9 cellular contexts compared by ENCODE assay signal in the genomic region with DNA sequence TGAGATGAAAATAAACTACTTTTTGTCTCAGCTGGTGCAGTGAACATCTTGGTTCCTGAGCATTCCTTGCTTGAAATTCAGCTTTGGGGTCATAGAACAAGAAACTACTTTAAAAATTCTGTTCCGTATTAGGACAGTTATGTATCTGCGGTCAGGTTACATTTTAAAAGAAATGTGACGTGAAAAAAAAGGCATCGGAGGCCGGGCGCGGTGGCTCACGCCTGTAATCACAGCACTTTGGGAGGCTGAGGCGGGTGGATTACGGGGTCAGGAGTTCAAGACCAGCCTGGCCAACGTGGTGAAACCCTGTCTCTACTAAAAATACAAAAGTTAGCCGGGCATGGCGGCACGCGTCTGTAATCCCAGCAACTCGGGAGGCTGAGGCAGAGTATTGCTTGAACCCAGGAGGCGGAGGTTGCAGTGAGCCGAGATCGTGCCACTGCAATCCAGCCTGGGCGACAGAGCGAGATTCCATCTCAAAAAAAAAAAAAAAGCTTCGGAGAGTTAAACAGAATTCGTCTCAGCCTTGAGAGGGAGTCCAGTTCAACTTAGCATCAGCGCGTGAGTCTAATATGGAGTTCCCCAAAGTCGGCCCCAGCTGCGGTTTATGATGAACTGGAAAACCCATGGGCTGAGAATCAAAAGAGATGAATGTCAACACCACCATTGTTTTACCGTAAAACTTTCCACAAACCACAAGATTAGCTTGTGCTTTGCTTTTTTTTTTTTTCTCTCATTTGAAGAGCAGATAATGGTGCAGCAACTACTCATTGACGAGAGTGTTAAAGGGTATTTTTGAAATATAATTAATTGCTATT. TPM values are rescaled to one million over a fixed set of nuclear protein-coding genes. Genes with fewer than 3 reads are reported as not detected.
DNase-seq lines count a peak whose midpoint lies in the region; ATAC-seq, FAIRE-seq and TF ChIP-seq lines count a peak whose summit lies in the region.
"Had no signal": no experiment of that assay in that cellular context is flagged by ENCODE, and none has a peak within 500 bp of the region (broad histone marks: within the 10 kb centered on the region; RNA-seq: fewer than 3 reads in every experiment).

No MANE protein-coding gene starts in this region.

- CTCF ChIA-PET in CD4-positive, alpha-beta T cell (lab: Charles Lee) = interaction anchor here (0.6 to 4.3 kb wide), 4 partner anchors 9 to 117 kb away, joined by 3 to 34 read pairs (median 4); a partner anchor contains a TSS

- intact Hi-C loops in CD4-positive, alpha-beta T cell (cut with DNase I, micrococcal nuclease) = loop anchor here (1.0 to 10.0 kb wide), 9 partner anchors 97 to 1793 kb away; a partner anchor contains a TSS
- intact Hi-C loops in natural killer cell (cut with micrococcal nuclease) = loop anchor here (1.0 to 5.0 kb wide), 5 partner anchors 97 to 1791 kb away; a partner anchor contains a TSS

- FAIRE-seq in urothelium cell line (lab: Jason Lieb, UNC) = no peak

- H3K4me3 Mint-ChIP-seq in CD4-positive, alpha-beta T cell = peak overlapping the region; percentile 87
- peak overlapping the region; percentile 97 for H3K4me3 Mint-ChIP-seq in natural killer cell

- H3K27ac Mint-ChIP-seq in CD4-positive, alpha-beta T cell = peak overlapping the region; percentile 57
- peak overlapping the region; percentile 79 to 83 for H3K27ac Mint-ChIP-seq in natural killer cell

- H3K4me3 ChIP-seq in MG63 = peak overlapping the region; percentile 20
- H3K4me3 ChIP-seq: cardiac muscle cell had no signal

- TF ChIP-seq CTCF in CD4-positive, alpha-beta T cell (IDR thresholded peaks at IDR 0.05) = peak; percentile 48
- TF ChIP-seq CTCF in natural killer cell (IDR thresholded peaks at IDR 0.05) = no peak

- H3K27me3 ChIP-seq in CD4-positive, alpha-beta T cell (ENCODE audit: control insufficient read depth, insufficient read depth, low read length) = peaks cover 9% of the 10 kb centered on the region
- H3K27me3 ChIP-seq in MG63 = no peaks in the 10 kb centered on the region
- H3K27me3 ChIP-seq: cardiac muscle cell had no signal

- no peaks in the 10 kb centered on the region for H3K9me3 ChIP-seq in CD4-positive, alpha-beta T cell (ENCODE audit: control insufficient read depth, low read length)
- no peaks in the 10 kb centered on the region for H3K9me3 ChIP-seq in MG63

- ATAC-seq in CD4-positive, alpha-beta T cell (ENCODE audit: poor library complexity) = no peak
- ATAC-seq in natural killer cell (no peak), GM18870 (IDR thresholded peaks at IDR 0.05; ENCODE audit: unreplicated experiment) (no peak)

- peaks cover 8% of the 10 kb centered on the region for H3K27me3 Mint-ChIP-seq in CD4-positive, alpha-beta T cell
- peaks cover 7 to 20% of the 10 kb centered on the region in 2 donors for H3K27me3 Mint-ChIP-seq in natural killer cell (ENCODE audit: low read depth in 2 of 2)

- H3K36me3 ChIP-seq in MG63 = no peaks in the 10 kb centered on the region
- H3K36me3 ChIP-seq: cardiac muscle cell had no signal

- H3K4me1 Mint-ChIP-seq in CD4-positive, alpha-beta T cell (ENCODE audit: low read depth) = peaks cover 31% of the 10 kb centered on the region
- H3K4me1 Mint-ChIP-seq in natural killer cell = peaks cover 34% of the 10 kb centered on the region in 2 donors

- POLR2A ChIA-PET in CD4-positive, alpha-beta T cell (lab: Charles Lee) = interaction anchor here (0.5 kb wide), 1 partner anchor 94 kb away, joined by 3 read pairs; no protein-coding TSS in a partner anchor

- H3K9me3 Mint-ChIP-seq in CD4-positive, alpha-beta T cell = no peaks in the 10 kb centered on the region
- no peaks in the 10 kb centered on the region for H3K9me3 Mint-ChIP-seq in natural killer cell

- H3K36me3 Mint-ChIP-seq in CD4-positive, alpha-beta T cell (ENCODE audit: low read depth) = no peaks in the 10 kb centered on the region
- no peaks in the 10 kb centered on the region for H3K36me3 Mint-ChIP-seq in natural killer cell

- DNase-seq in CD4-positive, alpha-beta T cell = no peak
- DNase-seq in MG63 (no peak), natural killer cell (no peak), T-helper 9 cell (no peak), NOMO-1 (lab: John Stamatoyannopoulos, UW; ENCODE audit: unreplicated experiment in 2 of 2) (no peak), urothelium cell line (ENCODE audit: low spot score) (no peak)
- peak; percentile 12 for DNase-seq in activated naive CD4-positive, alpha-beta T cell treated with anti-CD3 and anti-CD28 coated beads, Interleukin-2, amount 50 U/mL, for 16 hours

- H3K27ac ChIP-seq in CD4-positive, alpha-beta T cell (ENCODE audit: low read depth, low read length) = no peak overlapping the region
- H3K27ac ChIP-seq: cardiac muscle cell had no signal

RNA-seq across cellular contexts. Expression of a gene that starts 2.1 kb away (rescaled TPM):
- total RNA-seq in CD4-positive, alpha-beta T cell = 1 to 10 TPM; 1.6 to 1.7 TPM
- 0.66 and 0.96 TPM in 2 replicates for total RNA-seq in MG63 (2014; rRNA removed; shearing (Covaris generic); ENCODE audit: low replicate concordance)
- 10 to 100 TPM in 1 of 3 donors, 1 to 10 TPM in 2; 6.0 to 10.9 (median 8.7) TPM for total RNA-seq in natural killer cell
